1 cellular context compared by ENCODE assay signal in the genomic region with DNA sequence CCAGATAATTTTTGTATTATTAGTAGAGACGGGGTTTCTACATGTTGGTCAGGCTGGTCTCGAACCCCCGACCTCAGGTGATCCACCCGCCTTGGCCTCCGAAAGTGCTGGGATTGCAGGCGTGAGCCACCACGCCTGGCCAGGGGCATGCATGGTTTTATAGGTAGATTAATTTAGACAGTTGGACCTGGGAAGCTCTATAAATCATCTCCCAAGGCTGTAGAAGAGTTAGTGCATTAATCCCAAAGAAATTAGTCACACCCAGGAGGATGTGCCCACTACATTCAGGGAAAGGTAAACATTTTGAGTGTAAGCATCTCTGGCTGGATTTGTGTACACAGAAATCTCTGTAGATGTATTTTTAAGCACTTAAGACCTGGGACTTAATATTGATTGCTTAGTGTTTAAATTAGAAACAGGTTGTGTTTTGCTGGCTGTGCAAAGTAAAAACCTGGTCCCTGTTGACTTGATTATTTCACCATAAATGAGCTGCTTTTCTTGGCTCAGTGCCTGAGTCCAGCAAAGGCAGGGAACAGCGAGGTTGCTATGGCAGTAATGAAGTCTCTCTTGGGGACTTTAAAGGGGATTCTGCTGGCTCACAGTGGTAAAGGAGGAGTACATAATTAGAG.
TF ChIP-seq lines count a peak whose summit lies in the region.

No MANE protein-coding gene starts in this region.

TF ChIP-seq in HEK293, 187 proteins besides CTCF, POLR2A, EP300 and RAD21 (continued from another document and continues in another):
- TF ChIP-seq, protein P1, sequence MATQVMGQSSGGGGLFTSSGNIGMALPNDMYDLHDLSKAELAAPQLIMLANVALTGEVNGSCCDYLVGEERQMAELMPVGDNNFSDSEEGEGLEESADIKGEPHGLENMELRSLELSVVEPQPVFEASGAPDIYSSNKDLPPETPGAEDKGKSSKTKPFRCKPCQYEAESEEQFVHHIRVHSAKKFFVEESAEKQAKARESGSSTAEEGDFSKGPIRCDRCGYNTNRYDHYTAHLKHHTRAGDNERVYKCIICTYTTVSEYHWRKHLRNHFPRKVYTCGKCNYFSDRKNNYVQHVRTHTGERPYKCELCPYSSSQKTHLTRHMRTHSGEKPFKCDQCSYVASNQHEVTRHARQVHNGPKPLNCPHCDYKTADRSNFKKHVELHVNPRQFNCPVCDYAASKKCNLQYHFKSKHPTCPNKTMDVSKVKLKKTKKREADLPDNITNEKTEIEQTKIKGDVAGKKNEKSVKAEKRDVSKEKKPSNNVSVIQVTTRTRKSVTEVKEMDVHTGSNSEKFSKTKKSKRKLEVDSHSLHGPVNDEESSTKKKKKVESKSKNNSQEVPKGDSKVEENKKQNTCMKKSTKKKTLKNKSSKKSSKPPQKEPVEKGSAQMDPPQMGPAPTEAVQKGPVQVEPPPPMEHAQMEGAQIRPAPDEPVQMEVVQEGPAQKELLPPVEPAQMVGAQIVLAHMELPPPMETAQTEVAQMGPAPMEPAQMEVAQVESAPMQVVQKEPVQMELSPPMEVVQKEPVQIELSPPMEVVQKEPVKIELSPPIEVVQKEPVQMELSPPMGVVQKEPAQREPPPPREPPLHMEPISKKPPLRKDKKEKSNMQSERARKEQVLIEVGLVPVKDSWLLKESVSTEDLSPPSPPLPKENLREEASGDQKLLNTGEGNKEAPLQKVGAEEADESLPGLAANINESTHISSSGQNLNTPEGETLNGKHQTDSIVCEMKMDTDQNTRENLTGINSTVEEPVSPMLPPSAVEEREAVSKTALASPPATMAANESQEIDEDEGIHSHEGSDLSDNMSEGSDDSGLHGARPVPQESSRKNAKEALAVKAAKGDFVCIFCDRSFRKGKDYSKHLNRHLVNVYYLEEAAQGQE (tag by site-specific recombination; IDR thresholded peaks at IDR 0.05), result no peak
- peak; percentile 71 for TF ChIP-seq KLF1 (tag by site-specific recombination; IDR thresholded peaks at IDR 0.05)
- TF ChIP-seq, protein P2, sequence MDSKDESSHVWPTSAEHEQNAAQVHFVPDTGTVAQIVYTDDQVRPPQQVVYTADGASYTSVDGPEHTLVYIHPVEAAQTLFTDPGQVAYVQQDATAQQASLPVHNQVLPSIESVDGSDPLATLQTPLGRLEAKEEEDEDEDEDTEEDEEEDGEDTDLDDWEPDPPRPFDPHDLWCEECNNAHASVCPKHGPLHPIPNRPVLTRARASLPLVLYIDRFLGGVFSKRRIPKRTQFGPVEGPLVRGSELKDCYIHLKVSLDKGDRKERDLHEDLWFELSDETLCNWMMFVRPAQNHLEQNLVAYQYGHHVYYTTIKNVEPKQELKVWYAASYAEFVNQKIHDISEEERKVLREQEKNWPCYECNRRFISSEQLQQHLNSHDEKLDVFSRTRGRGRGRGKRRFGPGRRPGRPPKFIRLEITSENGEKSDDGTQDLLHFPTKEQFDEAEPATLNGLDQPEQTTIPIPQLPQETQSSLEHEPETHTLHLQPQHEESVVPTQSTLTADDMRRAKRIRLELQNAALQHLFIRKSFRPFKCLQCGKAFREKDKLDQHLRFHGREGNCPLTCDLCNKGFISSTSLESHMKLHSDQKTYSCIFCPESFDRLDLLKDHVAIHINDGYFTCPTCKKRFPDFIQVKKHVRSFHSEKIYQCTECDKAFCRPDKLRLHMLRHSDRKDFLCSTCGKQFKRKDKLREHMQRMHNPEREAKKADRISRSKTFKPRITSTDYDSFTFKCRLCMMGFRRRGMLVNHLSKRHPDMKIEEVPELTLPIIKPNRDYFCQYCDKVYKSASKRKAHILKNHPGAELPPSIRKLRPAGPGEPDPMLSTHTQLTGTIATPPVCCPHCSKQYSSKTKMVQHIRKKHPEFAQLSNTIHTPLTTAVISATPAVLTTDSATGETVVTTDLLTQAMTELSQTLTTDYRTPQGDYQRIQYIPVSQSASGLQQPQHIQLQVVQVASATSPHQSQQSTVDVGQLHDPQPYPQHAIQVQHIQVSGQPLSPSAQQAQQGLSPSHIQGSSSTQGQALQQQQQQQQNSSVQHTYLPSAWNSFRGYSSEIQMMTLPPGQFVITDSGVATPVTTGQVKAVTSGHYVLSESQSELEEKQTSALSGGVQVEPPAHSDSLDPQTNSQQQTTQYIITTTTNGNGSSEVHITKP (tag by site-specific recombination; IDR thresholded peaks at IDR 0.05), result peak; percentile 80
- peak; percentile 87 for TF ChIP-seq ZNF501 (tag by site-specific recombination; IDR thresholded peaks at IDR 0.05)
- TF ChIP-seq, protein P3, sequence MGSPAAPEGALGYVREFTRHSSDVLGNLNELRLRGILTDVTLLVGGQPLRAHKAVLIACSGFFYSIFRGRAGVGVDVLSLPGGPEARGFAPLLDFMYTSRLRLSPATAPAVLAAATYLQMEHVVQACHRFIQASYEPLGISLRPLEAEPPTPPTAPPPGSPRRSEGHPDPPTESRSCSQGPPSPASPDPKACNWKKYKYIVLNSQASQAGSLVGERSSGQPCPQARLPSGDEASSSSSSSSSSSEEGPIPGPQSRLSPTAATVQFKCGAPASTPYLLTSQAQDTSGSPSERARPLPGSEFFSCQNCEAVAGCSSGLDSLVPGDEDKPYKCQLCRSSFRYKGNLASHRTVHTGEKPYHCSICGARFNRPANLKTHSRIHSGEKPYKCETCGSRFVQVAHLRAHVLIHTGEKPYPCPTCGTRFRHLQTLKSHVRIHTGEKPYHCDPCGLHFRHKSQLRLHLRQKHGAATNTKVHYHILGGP (tag by site-specific recombination; IDR thresholded peaks at IDR 0.05), result no peak
- no peak for TF ChIP-seq ZNF202 (tag by site-specific recombination; IDR thresholded peaks at IDR 0.05; ENCODE audit: borderline replicate concordance)
- TF ChIP-seq, protein P4, sequence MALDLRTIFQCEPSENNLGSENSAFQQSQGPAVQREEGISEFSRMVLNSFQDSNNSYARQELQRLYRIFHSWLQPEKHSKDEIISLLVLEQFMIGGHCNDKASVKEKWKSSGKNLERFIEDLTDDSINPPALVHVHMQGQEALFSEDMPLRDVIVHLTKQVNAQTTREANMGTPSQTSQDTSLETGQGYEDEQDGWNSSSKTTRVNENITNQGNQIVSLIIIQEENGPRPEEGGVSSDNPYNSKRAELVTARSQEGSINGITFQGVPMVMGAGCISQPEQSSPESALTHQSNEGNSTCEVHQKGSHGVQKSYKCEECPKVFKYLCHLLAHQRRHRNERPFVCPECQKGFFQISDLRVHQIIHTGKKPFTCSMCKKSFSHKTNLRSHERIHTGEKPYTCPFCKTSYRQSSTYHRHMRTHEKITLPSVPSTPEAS (tag by site-specific recombination; IDR thresholded peaks at IDR 0.05), result no peak
- 0 out of 2 replicates have a peak, but pooled peaks have one; percentile 49 for TF ChIP-seq BCL11A (tag by site-specific recombination; IDR thresholded peaks at IDR 0.05; ENCODE audit: low read depth)
- no peak for TF ChIP-seq ZNF624 (tag by site-specific recombination; IDR thresholded peaks at IDR 0.05)
- TF ChIP-seq, protein P5, sequence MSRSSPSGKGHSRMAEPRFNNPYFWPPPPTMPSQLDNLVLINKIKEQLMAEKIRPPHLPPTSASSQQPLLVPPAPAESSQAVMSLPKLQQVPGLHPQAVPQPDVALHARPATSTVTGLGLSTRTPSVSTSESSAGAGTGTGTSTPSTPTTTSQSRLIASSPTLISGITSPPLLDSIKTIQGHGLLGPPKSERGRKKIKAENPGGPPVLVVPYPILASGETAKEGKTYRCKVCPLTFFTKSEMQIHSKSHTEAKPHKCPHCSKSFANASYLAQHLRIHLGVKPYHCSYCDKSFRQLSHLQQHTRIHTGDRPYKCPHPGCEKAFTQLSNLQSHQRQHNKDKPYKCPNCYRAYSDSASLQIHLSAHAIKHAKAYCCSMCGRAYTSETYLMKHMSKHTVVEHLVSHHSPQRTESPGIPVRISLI (tag by site-specific recombination; IDR thresholded peaks at IDR 0.05), result no peak
- peak; percentile 90 for TF ChIP-seq GLI2 (tag by site-specific recombination; IDR thresholded peaks at IDR 0.05; ENCODE audit: borderline replicate concordance, low read depth)
- TF ChIP-seq ZNF670 (tag by site-specific recombination; IDR thresholded peaks at IDR 0.05; ENCODE audit: low read depth), result no peak
- TF ChIP-seq, protein P6, sequence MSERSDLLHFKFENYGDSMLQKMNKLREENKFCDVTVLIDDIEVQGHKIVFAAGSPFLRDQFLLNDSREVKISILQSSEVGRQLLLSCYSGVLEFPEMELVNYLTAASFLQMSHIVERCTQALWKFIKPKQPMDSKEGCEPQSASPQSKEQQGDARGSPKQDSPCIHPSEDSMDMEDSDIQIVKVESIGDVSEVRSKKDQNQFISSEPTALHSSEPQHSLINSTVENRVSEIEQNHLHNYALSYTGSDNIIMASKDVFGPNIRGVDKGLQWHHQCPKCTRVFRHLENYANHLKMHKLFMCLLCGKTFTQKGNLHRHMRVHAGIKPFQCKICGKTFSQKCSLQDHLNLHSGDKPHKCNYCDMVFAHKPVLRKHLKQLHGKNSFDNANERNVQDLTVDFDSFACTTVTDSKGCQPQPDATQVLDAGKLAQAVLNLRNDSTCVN (tag by site-specific recombination; optimal IDR thresholded peaks at IDR 0.05), result no peak
- no peak for TF ChIP-seq ZNF555 (tag by site-specific recombination; conservative IDR thresholded peaks at IDR 0.05)
- TF ChIP-seq OSR2 (tag by site-specific recombination; IDR thresholded peaks at IDR 0.05), result peak; percentile 97
- TF ChIP-seq ZEB2 (tag by site-specific recombination; IDR thresholded peaks at IDR 0.05), result 0 out of 2 replicates have a peak, but pooled peaks have one; percentile 22
- TF ChIP-seq, protein P7, sequence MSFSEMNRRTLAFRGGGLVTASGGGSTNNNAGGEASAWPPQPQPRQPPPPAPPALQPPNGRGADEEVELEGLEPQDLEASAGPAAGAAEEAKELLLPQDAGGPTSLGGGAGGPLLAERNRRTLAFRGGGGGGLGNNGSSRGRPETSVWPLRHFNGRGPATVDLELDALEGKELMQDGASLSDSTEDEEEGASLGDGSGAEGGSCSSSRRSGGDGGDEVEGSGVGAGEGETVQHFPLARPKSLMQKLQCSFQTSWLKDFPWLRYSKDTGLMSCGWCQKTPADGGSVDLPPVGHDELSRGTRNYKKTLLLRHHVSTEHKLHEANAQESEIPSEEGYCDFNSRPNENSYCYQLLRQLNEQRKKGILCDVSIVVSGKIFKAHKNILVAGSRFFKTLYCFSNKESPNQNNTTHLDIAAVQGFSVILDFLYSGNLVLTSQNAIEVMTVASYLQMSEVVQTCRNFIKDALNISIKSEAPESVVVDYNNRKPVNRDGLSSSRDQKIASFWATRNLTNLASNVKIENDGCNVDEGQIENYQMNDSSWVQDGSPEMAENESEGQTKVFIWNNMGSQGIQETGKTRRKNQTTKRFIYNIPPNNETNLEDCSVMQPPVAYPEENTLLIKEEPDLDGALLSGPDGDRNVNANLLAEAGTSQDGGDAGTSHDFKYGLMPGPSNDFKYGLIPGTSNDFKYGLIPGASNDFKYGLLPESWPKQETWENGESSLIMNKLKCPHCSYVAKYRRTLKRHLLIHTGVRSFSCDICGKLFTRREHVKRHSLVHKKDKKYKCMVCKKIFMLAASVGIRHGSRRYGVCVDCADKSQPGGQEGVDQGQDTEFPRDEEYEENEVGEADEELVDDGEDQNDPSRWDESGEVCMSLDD (tag by site-specific recombination; IDR thresholded peaks at IDR 0.05), result no peak
- TF ChIP-seq, protein P8, sequence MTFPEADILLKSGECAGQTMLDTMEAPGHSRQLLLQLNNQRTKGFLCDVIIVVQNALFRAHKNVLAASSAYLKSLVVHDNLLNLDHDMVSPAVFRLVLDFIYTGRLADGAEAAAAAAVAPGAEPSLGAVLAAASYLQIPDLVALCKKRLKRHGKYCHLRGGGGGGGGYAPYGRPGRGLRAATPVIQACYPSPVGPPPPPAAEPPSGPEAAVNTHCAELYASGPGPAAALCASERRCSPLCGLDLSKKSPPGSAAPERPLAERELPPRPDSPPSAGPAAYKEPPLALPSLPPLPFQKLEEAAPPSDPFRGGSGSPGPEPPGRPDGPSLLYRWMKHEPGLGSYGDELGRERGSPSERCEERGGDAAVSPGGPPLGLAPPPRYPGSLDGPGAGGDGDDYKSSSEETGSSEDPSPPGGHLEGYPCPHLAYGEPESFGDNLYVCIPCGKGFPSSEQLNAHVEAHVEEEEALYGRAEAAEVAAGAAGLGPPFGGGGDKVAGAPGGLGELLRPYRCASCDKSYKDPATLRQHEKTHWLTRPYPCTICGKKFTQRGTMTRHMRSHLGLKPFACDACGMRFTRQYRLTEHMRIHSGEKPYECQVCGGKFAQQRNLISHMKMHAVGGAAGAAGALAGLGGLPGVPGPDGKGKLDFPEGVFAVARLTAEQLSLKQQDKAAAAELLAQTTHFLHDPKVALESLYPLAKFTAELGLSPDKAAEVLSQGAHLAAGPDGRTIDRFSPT (tag by site-specific recombination; IDR thresholded peaks at IDR 0.05), result no peak
- 0 out of 2 replicates have a peak, but pooled peaks have one; percentile 43 for TF ChIP-seq ZNF146 (tag by site-specific recombination; IDR thresholded peaks at IDR 0.05)
- TF ChIP-seq ZNF391 (tag by site-specific recombination; IDR thresholded peaks at IDR 0.05; ENCODE audit: borderline replicate concordance, low read depth), result 0 out of 2 replicates have a peak, but pooled peaks have one; percentile 45
- TF ChIP-seq ZBTB7A (tag by site-specific recombination; IDR thresholded peaks at IDR 0.05; ENCODE audit: low read depth), result no peak
- peak; percentile 99 for TF ChIP-seq MZF1 (tag by site-specific recombination; IDR thresholded peaks at IDR 0.05; ENCODE audit: borderline replicate concordance)
- no peak for TF ChIP-seq ZNF169 (tag by site-specific recombination; IDR thresholded peaks at IDR 0.05)
- TF ChIP-seq, protein P9, sequence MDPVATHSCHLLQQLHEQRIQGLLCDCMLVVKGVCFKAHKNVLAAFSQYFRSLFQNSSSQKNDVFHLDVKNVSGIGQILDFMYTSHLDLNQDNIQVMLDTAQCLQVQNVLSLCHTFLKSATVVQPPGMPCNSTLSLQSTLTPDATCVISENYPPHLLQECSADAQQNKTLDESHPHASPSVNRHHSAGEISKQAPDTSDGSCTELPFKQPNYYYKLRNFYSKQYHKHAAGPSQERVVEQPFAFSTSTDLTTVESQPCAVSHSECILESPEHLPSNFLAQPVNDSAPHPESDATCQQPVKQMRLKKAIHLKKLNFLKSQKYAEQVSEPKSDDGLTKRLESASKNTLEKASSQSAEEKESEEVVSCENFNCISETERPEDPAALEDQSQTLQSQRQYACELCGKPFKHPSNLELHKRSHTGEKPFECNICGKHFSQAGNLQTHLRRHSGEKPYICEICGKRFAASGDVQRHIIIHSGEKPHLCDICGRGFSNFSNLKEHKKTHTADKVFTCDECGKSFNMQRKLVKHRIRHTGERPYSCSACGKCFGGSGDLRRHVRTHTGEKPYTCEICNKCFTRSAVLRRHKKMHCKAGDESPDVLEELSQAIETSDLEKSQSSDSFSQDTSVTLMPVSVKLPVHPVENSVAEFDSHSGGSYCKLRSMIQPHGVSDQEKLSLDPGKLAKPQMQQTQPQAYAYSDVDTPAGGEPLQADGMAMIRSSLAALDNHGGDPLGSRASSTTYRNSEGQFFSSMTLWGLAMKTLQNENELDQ (tag by site-specific recombination; IDR thresholded peaks at IDR 0.05; ENCODE audit: low read depth), result no peak
- no peak for TF ChIP-seq MEIS1 (CRISPR knock-in tag; IDR thresholded peaks at IDR 0.05; ENCODE audit: borderline replicate concordance)
- peak; percentile 94 for TF ChIP-seq ZNF366 (tag by site-specific recombination; conservative IDR thresholded peaks at IDR 0.05)
- TF ChIP-seq ZSCAN16 (tag by site-specific recombination; IDR thresholded peaks at IDR 0.05), result no peak
- TF ChIP-seq, protein P10, sequence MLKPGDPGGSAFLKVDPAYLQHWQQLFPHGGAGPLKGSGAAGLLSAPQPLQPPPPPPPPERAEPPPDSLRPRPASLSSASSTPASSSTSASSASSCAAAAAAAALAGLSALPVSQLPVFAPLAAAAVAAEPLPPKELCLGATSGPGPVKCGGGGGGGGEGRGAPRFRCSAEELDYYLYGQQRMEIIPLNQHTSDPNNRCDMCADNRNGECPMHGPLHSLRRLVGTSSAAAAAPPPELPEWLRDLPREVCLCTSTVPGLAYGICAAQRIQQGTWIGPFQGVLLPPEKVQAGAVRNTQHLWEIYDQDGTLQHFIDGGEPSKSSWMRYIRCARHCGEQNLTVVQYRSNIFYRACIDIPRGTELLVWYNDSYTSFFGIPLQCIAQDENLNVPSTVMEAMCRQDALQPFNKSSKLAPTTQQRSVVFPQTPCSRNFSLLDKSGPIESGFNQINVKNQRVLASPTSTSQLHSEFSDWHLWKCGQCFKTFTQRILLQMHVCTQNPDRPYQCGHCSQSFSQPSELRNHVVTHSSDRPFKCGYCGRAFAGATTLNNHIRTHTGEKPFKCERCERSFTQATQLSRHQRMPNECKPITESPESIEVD (tag by site-specific recombination; IDR thresholded peaks at IDR 0.05), result peak; percentile 100
